8 cellular contexts compared by ENCODE assay signal in genomic region chr12:6277982-6278438, GRCh38. TPM values are rescaled to one million over a fixed set of nuclear protein-coding genes. Genes with fewer than 3 reads are reported as not detected.
DNase-seq lines count a peak whose midpoint lies in the region; ATAC-seq, FAIRE-seq and TF ChIP-seq lines count a peak whose summit lies in the region.

No MANE protein-coding gene starts in this region.

- H3K27me3 ChIP-seq in right atrium auricular region (no peaks in the 10 kb centered on the region), skeletal muscle tissue (ENCODE audit: control insufficient read depth in 3 of 3, insufficient read depth in 3 of 3, low read length in 3 of 3) (no peaks in the 10 kb centered on the region)

- no peaks in the 10 kb centered on the region for H3K36me3 ChIP-seq in right atrium auricular region
- H3K36me3 ChIP-seq in skeletal muscle tissue (ENCODE audit: control insufficient read depth in 3 of 3, insufficient read depth in 3 of 3, low read length in 3 of 3) = no peaks in the 10 kb centered on the region

- H3K9me3 ChIP-seq in right atrium auricular region = no peaks in the 10 kb centered on the region
- H3K9me3 ChIP-seq in skeletal muscle tissue (ENCODE audit: control insufficient read depth in 3 of 3, low read length in 3 of 3) = no peaks in the 10 kb centered on the region

- DNase-seq in activated T-cell treated with anti-CD3 and anti-CD28 coated beads for 48 hours (ENCODE audit: low read depth) (peak; percentile 33), right atrium auricular region (ENCODE audit: low spot score) (no peak), NCI-H2196 treated with DMSO at 0.1 percent for 48 hours (lab: John Stamatoyannopoulos, UW; ENCODE audit: unreplicated experiment) (no peak), NCI-H82 treated with DMSO at 0.1 percent for 48 hours (lab: John Stamatoyannopoulos, UW; ENCODE audit: unreplicated experiment) (no peak), GM12892 (ENCODE audit: insufficient read length) (no peak)

- H3K4me1 ChIP-seq in right atrium auricular region (peaks cover 0 to 43% of the 10 kb centered on the region in 2 donors), skeletal muscle tissue (ENCODE audit: control insufficient read depth in 3 of 3, insufficient read depth in 3 of 3, low read length in 3 of 3) (peaks cover 32 to 44% (median 41%) of the 10 kb centered on the region in 3 donors)

- FAIRE-seq in GM12892 (lab: Jason Lieb, UNC) = no peak

- H3K27ac ChIP-seq in right atrium auricular region (peak overlapping the region; percentile 88 to 90), skeletal muscle tissue (ENCODE audit: low read depth, low read length) (peak overlapping the region; percentile 84)

- no peak for TF ChIP-seq CTCF in right atrium auricular region (IDR thresholded peaks at IDR 0.05)

- ATAC-seq in GM18868 (IDR thresholded peaks at IDR 0.05; ENCODE audit: unreplicated experiment) (peak; percentile 44), HG03066 (IDR thresholded peaks at IDR 0.05; ENCODE audit: low read depth, unreplicated experiment) (peak; percentile 33)

- H3K4me3 ChIP-seq in right atrium auricular region = peak overlapping the region; percentile 52 to 60
- peak overlapping the region; percentile 54 to 67 (median 65) for H3K4me3 ChIP-seq in skeletal muscle tissue (ENCODE audit: low read length in 3 of 3)

- TF ChIP-seq POLR2A in GM12892 (IDR thresholded peaks at IDR 0.05; ENCODE audit: low read depth, low read length) = no peak

- H3K9ac ChIP-seq in skeletal muscle tissue (ENCODE audit: low read depth in 1 of 3, low read length in 3 of 3) = peak overlapping the region; percentile 74 to 86 (median 85)

RNA-seq across cellular contexts. Expression of gene PLEKHG6, which starts 32.5 kb away (rescaled TPM):
- under 1 TPM in 1 of 2 donors, not detected in 1; 0.51 TPM for total RNA-seq in right atrium auricular region
- 0.52 TPM for total RNA-seq in skeletal muscle tissue
- polyA plus RNA-seq in GM12892 (2012; ENCODE audit: missing spikeins) = 2.2 TPM
